ENCODE assay signal across 11 cellular contexts in the genomic region with DNA sequence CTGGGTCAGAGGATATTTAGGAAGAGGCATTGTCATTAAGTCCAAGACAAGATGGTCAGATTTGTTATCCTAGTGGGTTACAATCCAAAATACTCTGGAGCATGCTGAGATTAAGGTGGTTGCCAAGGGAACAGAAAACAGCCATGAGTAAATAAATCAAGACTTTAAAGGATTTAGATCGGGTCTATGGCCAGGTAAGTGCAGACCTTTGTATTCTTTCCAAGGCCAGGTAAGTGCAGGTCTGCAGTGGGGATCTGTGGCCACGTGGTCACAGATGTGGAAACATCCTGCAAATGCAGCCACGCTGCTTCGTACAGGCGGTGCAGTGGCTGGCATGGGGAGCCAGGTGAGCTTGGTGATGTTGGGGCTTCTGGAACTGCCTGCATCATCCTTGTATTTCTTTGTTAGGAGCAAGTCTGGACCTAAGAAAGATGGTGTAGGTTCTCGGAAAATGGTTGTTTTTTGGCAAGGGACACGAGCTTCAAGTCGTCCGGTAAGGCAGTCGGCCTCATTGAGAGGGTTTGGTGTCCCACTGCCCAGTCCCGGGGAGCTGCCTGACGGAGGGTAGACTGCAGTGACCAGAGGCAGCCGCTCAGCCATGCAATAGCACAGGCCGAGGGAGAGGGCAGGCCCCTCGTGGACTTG. TPM values are rescaled to one million over a fixed set of nuclear protein-coding genes. Genes with fewer than 3 reads are reported as not detected.
DNase-seq lines count a peak whose midpoint lies in the region; ATAC-seq and TF ChIP-seq lines count a peak whose summit lies in the region.
"Had no signal": no experiment of that assay in that cellular context is flagged by ENCODE, and none has a peak within 500 bp of the region (broad histone marks: within the 10 kb centered on the region; RNA-seq: fewer than 3 reads in every experiment).

No MANE protein-coding gene starts in this region.

- H3K4me1 ChIP-seq in CD4-positive, CD25-positive, alpha-beta regulatory T cell (ENCODE audit: control insufficient read depth, insufficient read depth, low read length, poor library complexity, severe bottlenecking), result peaks cover 20% of the 10 kb centered on the region
- H3K4me1 ChIP-seq in mesendoderm (ENCODE audit: control insufficient read depth, low read depth, low read length) (peaks cover 23% of the 10 kb centered on the region), MM.1S (ENCODE audit: low read length) (peaks cover 19% of the 10 kb centered on the region)

- H2AK5ac ChIP-seq in mesendoderm (ENCODE audit: low read length), result no peak overlapping the region

- no peak overlapping the region for H3K23ac ChIP-seq in mesendoderm (ENCODE audit: low read length)

- H3K27ac Mint-ChIP-seq in CD4-positive, CD25-positive, alpha-beta regulatory T cell, result peak overlapping the region in 1 of 3 donors; percentile 75
- H3K27ac Mint-ChIP-seq: natural killer cell had no signal

- no peak overlapping the region for H3K4ac ChIP-seq in mesendoderm (ENCODE audit: low read depth, low read length)

- no peaks in the 10 kb centered on the region for H3K9me3 Mint-ChIP-seq in CD4-positive, CD25-positive, alpha-beta regulatory T cell
- H3K9me3 Mint-ChIP-seq: natural killer cell had no signal

- H3K79me2 ChIP-seq in mesendoderm (ENCODE audit: control insufficient read depth, insufficient read depth, low read length) (no peaks in the 10 kb centered on the region), MM.1S (ENCODE audit: low read length) (peaks cover 21% of the 10 kb centered on the region)

- no peak overlapping the region for H2BK5ac ChIP-seq in mesendoderm (ENCODE audit: low read length)

- no peak overlapping the region for H3K18ac ChIP-seq in mesendoderm (ENCODE audit: low read length)

- H4K5ac ChIP-seq in mesendoderm (ENCODE audit: low read length), result no peak overlapping the region

- H3K4me3 Mint-ChIP-seq in CD4-positive, CD25-positive, alpha-beta regulatory T cell, result peak overlapping the region in 3 of 4 donors; percentile 21 to 82 (median 54)
- H3K4me3 Mint-ChIP-seq: natural killer cell had no signal

- H3K9ac ChIP-seq in mesendoderm (ENCODE audit: low read length) (no peak overlapping the region), MM.1S (ENCODE audit: low read length) (no peak overlapping the region)

- no peak overlapping the region for H2AFZ ChIP-seq in MM.1S (ENCODE audit: low read length)

- no peak overlapping the region for H2BK15ac ChIP-seq in mesendoderm (replicated peaks; ENCODE audit: low read depth)

- peaks cover 0 to 28% (median 16%) of the 10 kb centered on the region in 4 donors for H3K4me1 Mint-ChIP-seq in CD4-positive, CD25-positive, alpha-beta regulatory T cell

- H3K27me3 Mint-ChIP-seq in CD4-positive, CD25-positive, alpha-beta regulatory T cell, result peaks cover 4% of the 10 kb centered on the region

- no peak overlapping the region for H3K4me2 ChIP-seq in mesendoderm (ENCODE audit: low read length)
- H3K4me2 ChIP-seq in MM.1S (ENCODE audit: low read depth, low read length), result no peak overlapping the region

- H3K9me2 ChIP-seq in MM.1S (replicated peaks; ENCODE audit: insufficient read depth, low read length), result no peaks in the 10 kb centered on the region

- H3K27ac ChIP-seq in CD4-positive, CD25-positive, alpha-beta regulatory T cell (ENCODE audit: insufficient read depth, low read length, poor library complexity, severe bottlenecking), result no peak overlapping the region
- H3K27ac ChIP-seq in mesendoderm (ENCODE audit: low read depth, low read length) (no peak overlapping the region), MM.1S (ENCODE audit: low read length) (no peak overlapping the region)
- H3K27ac ChIP-seq: Peyer's patch had no signal

- H3K27me3 ChIP-seq in CD4-positive, CD25-positive, alpha-beta regulatory T cell (ENCODE audit: control insufficient read depth, insufficient read depth, low read length), result no peaks in the 10 kb centered on the region
- H3K27me3 ChIP-seq in mesendoderm (ENCODE audit: insufficient read depth, low read length, poor library complexity) (no peaks in the 10 kb centered on the region), MM.1S (replicated peaks; ENCODE audit: insufficient read depth, low read length) (no peaks in the 10 kb centered on the region)
- H3K27me3 ChIP-seq: Peyer's patch had no signal

- H4K20me1 ChIP-seq in MM.1S (ENCODE audit: insufficient read depth, low read length), result no peaks in the 10 kb centered on the region

- no peaks in the 10 kb centered on the region for H3K79me1 ChIP-seq in mesendoderm (ENCODE audit: low read length)

- H2BK120ac ChIP-seq in mesendoderm (ENCODE audit: low read depth, low read length), result no peak overlapping the region

- no peaks in the 10 kb centered on the region for H3K9me3 ChIP-seq in CD4-positive, CD25-positive, alpha-beta regulatory T cell (ENCODE audit: control insufficient read depth in 2 of 2, low read length in 2 of 2)
- no peaks in the 10 kb centered on the region for H3K9me3 ChIP-seq in MM.1S (replicated peaks; ENCODE audit: insufficient read depth, low read length)
- H3K9me3 ChIP-seq: Peyer's patch had no signal

- H3F3A ChIP-seq in MM.1S (ENCODE audit: insufficient read depth, low read length), result peaks cover 16% of the 10 kb centered on the region

- H3K36me3 ChIP-seq in CD4-positive, CD25-positive, alpha-beta regulatory T cell (ENCODE audit: control insufficient read depth, insufficient read depth, low read length), result no peaks in the 10 kb centered on the region
- no peaks in the 10 kb centered on the region for H3K36me3 ChIP-seq in mesendoderm (ENCODE audit: control insufficient read depth, insufficient read depth, low read length)
- H3K36me3 ChIP-seq in MM.1S (replicated peaks; ENCODE audit: insufficient read depth, low read length), result no peaks in the 10 kb centered on the region

- ATAC-seq in CD4-positive, CD25-positive, alpha-beta regulatory T cell (ENCODE audit: low read depth in 2 of 2), result no peak
- ATAC-seq in GM18870 (IDR thresholded peaks at IDR 0.05; ENCODE audit: unreplicated experiment) (no peak), HG02938 (IDR thresholded peaks at IDR 0.05; ENCODE audit: unreplicated experiment) (no peak)
- ATAC-seq: left colon, natural killer cell had no signal

- H3K56ac ChIP-seq in mesendoderm (ENCODE audit: low read length), result peak overlapping the region; percentile 30

- WGBS in mesendoderm (ENCODE audit: extremely low coverage, insufficient coverage, low lambda C conversion rate), result no CpG with 5 or more reads among the region's 15 CpGs

- H3K4me3 ChIP-seq in CD4-positive, CD25-positive, alpha-beta regulatory T cell (ENCODE audit: low read depth, low read length), result no peak overlapping the region
- no peak overlapping the region for H3K4me3 ChIP-seq in mesendoderm (ENCODE audit: low read length)
- H3K4me3 ChIP-seq in MM.1S (ENCODE audit: low read length), result no peak overlapping the region
- H3K4me3 ChIP-seq: Peyer's patch had no signal

- no peak overlapping the region for H4K8ac ChIP-seq in mesendoderm (ENCODE audit: low read depth, low read length)

- no peak for DNase-seq in CD4-positive, CD25-positive, alpha-beta regulatory T cell
- DNase-seq in M059J (ENCODE audit: low read depth), result peak; percentile 56
- DNase-seq in mesendoderm, result peak; percentile 57
- DNase-seq in MM.1S, result no peak
- DNase-seq: dermis blood vessel endothelial cell, natural killer cell, NCI-H345, Peyer's patch had no signal

- no peaks in the 10 kb centered on the region for H3K36me3 Mint-ChIP-seq in CD4-positive, CD25-positive, alpha-beta regulatory T cell
- H3K36me3 Mint-ChIP-seq: natural killer cell had no signal

- no peak for TF ChIP-seq CTCF in MM.1S (IDR thresholded peaks at IDR 0.05; ENCODE audit: low read length)

RNA-seq across cellular contexts. Expression of a gene that starts 21.8 kb away (rescaled TPM):
- total RNA-seq in CD4-positive, CD25-positive, alpha-beta regulatory T cell, result 2.9 TPM
- polyA plus RNA-seq in CD4-positive, CD25-positive, alpha-beta regulatory T cell, result 1 to 10 TPM; 2.2 to 7.6 (median 4.1) TPM
- 2.5 and 5.3 TPM in 2 replicates for total RNA-seq in M059J (2014; rRNA removed; shearing (Covaris generic))
- 4.2 TPM for polyA plus RNA-seq in mesendoderm (2013, experiment 1 of 2)
- polyA plus RNA-seq in mesendoderm (2013, experiment 2 of 2), result 4.2 TPM

RNA-seq across cellular contexts. Expression of a gene that starts 32.3 kb away (rescaled TPM):
- total RNA-seq in CD4-positive, CD25-positive, alpha-beta regulatory T cell, result 40.3 TPM
- 10 to 100 TPM; 22.5 to 35.2 (median 26.5) TPM for polyA plus RNA-seq in CD4-positive, CD25-positive, alpha-beta regulatory T cell
- 103 and 155 TPM in 2 replicates for total RNA-seq in M059J (2014; rRNA removed; shearing (Covaris generic))
- polyA plus RNA-seq in mesendoderm (2013, experiment 1 of 2), result 47.8 TPM
- 51.6 TPM for polyA plus RNA-seq in mesendoderm (2013, experiment 2 of 2)

RNA-seq across cellular contexts. Expression of a gene that starts 49.5 kb away (rescaled TPM):
- total RNA-seq in CD4-positive, CD25-positive, alpha-beta regulatory T cell, result 8.0 TPM
- polyA plus RNA-seq in CD4-positive, CD25-positive, alpha-beta regulatory T cell, result 10 to 100 TPM; 11.3 to 30.8 (median 18.4) TPM
- total RNA-seq in M059J (2014; rRNA removed; shearing (Covaris generic)), result not detected in 2 replicates
- polyA plus RNA-seq in mesendoderm (2013, experiment 1 of 2), result 0.01 TPM
- polyA plus RNA-seq in mesendoderm (2013, experiment 2 of 2), result not detected

RNA-seq across cellular contexts. Expression of a gene that starts 59.5 kb away (rescaled TPM):
- not detected for total RNA-seq in CD4-positive, CD25-positive, alpha-beta regulatory T cell
- polyA plus RNA-seq in CD4-positive, CD25-positive, alpha-beta regulatory T cell, result not detected
- 1.1 and 1.7 TPM in 2 replicates for total RNA-seq in M059J (2014; rRNA removed; shearing (Covaris generic))
- polyA plus RNA-seq in mesendoderm (2013, experiment 1 of 2), result 54.9 TPM
- 57.8 TPM for polyA plus RNA-seq in mesendoderm (2013, experiment 2 of 2)
- total RNA-seq: natural killer cell had no signal

Comparison
In these comparisons a context has a peak if more than half of its experiments do, and no peak if none do; other contexts are left out.
1. DNase-seq: peak in M059J (single experiment) and mesendoderm (single experiment); none in CD4-positive, CD25-positive, alpha-beta regulatory T cell (0 of 3) and MM.1S (single experiment).